ENCODE assay signal across 5 cellular contexts in genomic region chr7:26147646-26148306, GRCh38. TPM values are rescaled to one million over a fixed set of nuclear protein-coding genes. Genes with fewer than 3 reads are reported as not detected.
A peak's percentile ranks its signal among the peaks of the same experiment; 100 is the strongest.
DNase-seq lines count a peak whose midpoint lies in the region; ATAC-seq and TF ChIP-seq lines count a peak whose summit lies in the region.
"Not testable (repeated sequence)": the region's sequence is repeated elsewhere in the genome, so short reads cannot be mapped to it uniquely, and the experiment has no call there.

No MANE protein-coding gene starts in this region.

- not testable (repeated sequence) for H2BK20ac ChIP-seq in H9 (ENCODE audit: low read depth, low read length, poor library complexity, severe bottlenecking)

- H3K18ac ChIP-seq in H9 (ENCODE audit: insufficient read length, low read depth, low read length): not testable (repeated sequence)

- H3K4me1 Mint-ChIP-seq in Caco-2 (ENCODE audit: low read depth, unreplicated experiment): peaks cover 21% of the 10 kb centered on the region
- peaks cover 18 to 23% of the 10 kb centered on the region in 2 experiments for H3K4me1 Mint-ChIP-seq in H9
- peaks cover 25% of the 10 kb centered on the region for H3K4me1 Mint-ChIP-seq in WTC11
- not testable (repeated sequence) for H3K4me1 Mint-ChIP-seq in glutamatergic neuron (ENCODE audit: low read depth, unreplicated experiment); nephron progenitor cell

- not testable (repeated sequence) for H3K27ac Mint-ChIP-seq in Caco-2 (ENCODE audit: unreplicated experiment); H9; WTC11; nephron progenitor cell
- H3K27ac Mint-ChIP-seq in glutamatergic neuron (ENCODE audit: unreplicated experiment): peak overlapping the region; percentile 28

- peak; percentile 32 to 53 for DNase-seq in Caco-2
- DNase-seq in H9: peak; percentile 21
- not testable (repeated sequence) for DNase-seq in WTC11 (ENCODE audit: low spot score)
- DNase-seq in glutamatergic neuron: peak; percentile 63
- DNase-seq in nephron progenitor cell: peak; percentile 22

- H2BK120ac ChIP-seq in H9 (ENCODE audit: low read depth, low read length, poor library complexity, severe bottlenecking): not testable (repeated sequence)

- not testable (repeated sequence) for H2BK5ac ChIP-seq in H9 (ENCODE audit: insufficient read length, low read length)

- intact Hi-C loops in Caco-2 (cut with micrococcal nuclease; ENCODE audit: unreplicated experiment): not testable (repeated sequence)

- H3K4ac ChIP-seq in H9 (ENCODE audit: low read depth, low read length): not testable (repeated sequence)

- H2BK12ac ChIP-seq in H9 (ENCODE audit: insufficient read length, low read depth, low read length): not testable (repeated sequence)

- not testable (repeated sequence) for H2AK5ac ChIP-seq in H9 (ENCODE audit: insufficient read length, low read length)

- not testable (repeated sequence) for H3K9ac ChIP-seq in H9 (ENCODE audit: extremely low read depth, insufficient read length, low read length)

- not testable (repeated sequence) for H4K91ac ChIP-seq in H9 (ENCODE audit: insufficient read length, low read depth, low read length)

- not testable (repeated sequence) for BruUV-seq in Caco-2 (replicated peaks; lab: Mats Ljungman, UMichigan)

- H4K20me1 ChIP-seq in H9 (ENCODE audit: control insufficient read depth, insufficient read depth, insufficient read length): not testable (repeated sequence)

- not testable (repeated sequence) for H2BK15ac ChIP-seq in H9 (ENCODE audit: low read depth, low read length)

- not testable (repeated sequence) for H3K79me2 ChIP-seq in H9 (ENCODE audit: insufficient read depth, low read length)

- H2AFZ ChIP-seq in H9 (ENCODE audit: low read length): not testable (repeated sequence)

- H4K5ac ChIP-seq in H9 (ENCODE audit: insufficient read length, low read depth, low read length): not testable (repeated sequence)

- H3K36me3 ChIP-seq in Caco-2 (ENCODE audit: control insufficient read depth, insufficient read depth, low read length): not testable (repeated sequence)

- not testable (repeated sequence) for H3K23me2 ChIP-seq in H9 (ENCODE audit: insufficient read length, low read depth, low read length, poor library complexity, severe bottlenecking)

- not testable (repeated sequence) for H3K14ac ChIP-seq in H9 (ENCODE audit: insufficient read depth, low read length)

- TF ChIP-seq CTCF in Caco-2 (IDR thresholded peaks at IDR 0.05; ENCODE audit: insufficient read depth in 1 of 2, low read depth in 1 of 2, low read length in 1 of 2, severe bottlenecking in 1 of 2, unreplicated experiment in 1 of 2); H9 (conservative IDR thresholded peaks at IDR 0.05); WTC11 (IDR thresholded peaks at IDR 0.05); glutamatergic neuron (IDR thresholded peaks at IDR 0.05; ENCODE audit: partially characterized antibody, unreplicated experiment); nephron progenitor cell (IDR thresholded peaks at IDR 0.05): not testable (repeated sequence)

- H3K4me3 Mint-ChIP-seq in Caco-2 (ENCODE audit: unreplicated experiment); H9; WTC11; glutamatergic neuron (ENCODE audit: unreplicated experiment); nephron progenitor cell: not testable (repeated sequence)

- H3K27me3 ChIP-seq in Caco-2 (replicated peaks; ENCODE audit: control insufficient read depth, insufficient read depth, low read length); H9 (ENCODE audit: insufficient read depth, low read length): not testable (repeated sequence)

- CTCF ChIA-PET in Caco-2 (lab: Charles Lee); WTC11 (lab: Charles Lee): not testable (repeated sequence)

- POLR2A ChIA-PET in Caco-2 (lab: Charles Lee); WTC11 (lab: Charles Lee): not testable (repeated sequence)

- not testable (repeated sequence) for H4K8ac ChIP-seq in H9 (replicated peaks; ENCODE audit: insufficient read length, low read depth, low read length)

- H3K9me3 Mint-ChIP-seq in Caco-2 (ENCODE audit: unreplicated experiment); WTC11; glutamatergic neuron (ENCODE audit: unreplicated experiment): not testable (repeated sequence)
- H3K9me3 Mint-ChIP-seq in H9: peaks cover 12 to 17% of the 10 kb centered on the region in 2 experiments
- H3K9me3 Mint-ChIP-seq in nephron progenitor cell: peaks cover 27% of the 10 kb centered on the region

- H3K4me3 ChIP-seq in Caco-2 (ENCODE audit: low read depth, low read length): not testable (repeated sequence)

- not testable (repeated sequence) for H3K27ac ChIP-seq in H9 (ENCODE audit: insufficient read length, low read depth, low read length)

- not testable (repeated sequence) for H3K27me3 Mint-ChIP-seq in Caco-2 (ENCODE audit: insufficient read depth, unreplicated experiment); WTC11 (ENCODE audit: low read depth)
- peaks cover 10% of the 10 kb centered on the region for H3K27me3 Mint-ChIP-seq in H9 (ENCODE audit: low read depth)
- H3K27me3 Mint-ChIP-seq in glutamatergic neuron (ENCODE audit: unreplicated experiment): peaks cover 14% of the 10 kb centered on the region
- peaks cover 21% of the 10 kb centered on the region for H3K27me3 Mint-ChIP-seq in nephron progenitor cell (ENCODE audit: low read depth, poor library complexity)

- not testable (repeated sequence) for H3K36me3 Mint-ChIP-seq in Caco-2 (ENCODE audit: insufficient read depth, unreplicated experiment); glutamatergic neuron (ENCODE audit: unreplicated experiment); nephron progenitor cell (ENCODE audit: low read depth)
- H3K36me3 Mint-ChIP-seq in H9 (ENCODE audit: insufficient read depth in 1 of 3, low read depth in 3 of 3) (peaks cover 7 to 14% (median 9%) of the 10 kb centered on the region in 3 experiments; a peak in 6 of 7 replicates), WTC11 (peaks cover 14% of the 10 kb centered on the region)

- H3K79me1 ChIP-seq in H9 (ENCODE audit: insufficient read depth, low read depth, low read length, poor library complexity, severe bottlenecking): not testable (repeated sequence)

- H3K56ac ChIP-seq in H9 (ENCODE audit: insufficient read length, low read depth, low read length): not testable (repeated sequence)

- not testable (repeated sequence) for H3K23ac ChIP-seq in H9 (ENCODE audit: insufficient read length, low read depth, low read length)

- H3T11ph ChIP-seq in H9 (ENCODE audit: low read length): not testable (repeated sequence)

- not testable (repeated sequence) for H3K4me1 ChIP-seq in Caco-2; H9 (ENCODE audit: insufficient read depth, low read length)

- WGBS in H9 (ENCODE audit: extremely low coverage, insufficient read length, low lambda C conversion rate): no CpG with 5 or more reads among the region's 43 CpGs

- not testable (repeated sequence) for H3K9me3 ChIP-seq in Caco-2; H9 (ENCODE audit: control insufficient read depth, low read depth, low read length)

- ATAC-seq in WTC11: not testable (repeated sequence)

- not testable (repeated sequence) for H3K4me2 ChIP-seq in H9 (ENCODE audit: insufficient read depth, insufficient read length, low read length)

TF ChIP-seq in WTC11, 78 proteins besides CTCF, POLR2A, EP300 and RAD21:
- 0 out of 2 replicates have a peak, but pooled peaks have one; percentile 21 for TF ChIP-seq TEAD1 (CRISPR knock-in tag; IDR thresholded peaks at IDR 0.05)
- 0 out of 2 replicates have a peak, but pooled peaks have one; percentile 19 for TF ChIP-seq FOXP1 (CRISPR knock-in tag; IDR thresholded peaks at IDR 0.05; ENCODE audit: borderline replicate concordance)
- TF ChIP-seq SMAD4 (CRISPR knock-in tag; IDR thresholded peaks at IDR 0.05): 0 out of 2 replicates have a peak, but pooled peaks have one; percentile 22

RNA-seq across cellular contexts. Expression of gene NFE2L3, which starts 4.2 kb away (rescaled TPM):
- total RNA-seq in Caco-2 (2022) (38.4 and 39.2 TPM in 2 replicates), H9 (2021) (46.1 and 46.9 TPM in 2 replicates), WTC11 (2021) (66.8 to 68.6 TPM (median 68.5 TPM) in 3 replicates), glutamatergic neuron (ENCODE audit: unreplicated experiment) (42.1 TPM)

RNA-seq across cellular contexts. Expression of gene HNRNPA2B1, which starts 52.8 kb away (rescaled TPM):
- 799 and 839 TPM in 2 replicates for total RNA-seq in Caco-2 (2022)
- total RNA-seq in H9 (2021): 1,123 and 1,137 TPM in 2 replicates
- total RNA-seq in WTC11 (2021): 1,081 to 1,101 TPM (median 1,097 TPM) in 3 replicates
- 685 TPM for total RNA-seq in glutamatergic neuron (ENCODE audit: unreplicated experiment)

RNA-seq across cellular contexts. Expression of gene CBX3, which starts 53.8 kb away (rescaled TPM):
- total RNA-seq in Caco-2 (2022) (215 and 226 TPM in 2 replicates), H9 (2021) (287 and 288 TPM in 2 replicates), WTC11 (2021) (204 to 232 TPM (median 213 TPM) in 3 replicates), glutamatergic neuron (ENCODE audit: unreplicated experiment) (191 TPM)
